ENCODE assay signal across 9 cellular contexts in genomic region chr6:64085126-64085525, GRCh38.
"Had no signal": no experiment of that assay in that cellular context is flagged by ENCODE, and none has a peak within 500 bp of the region (broad histone marks: within the 10 kb centered on the region; RNA-seq: fewer than 3 reads in every experiment).

No MANE protein-coding gene starts in this region.

- H3K27ac ChIP-seq: GM23248, HL-60 had no signal

- DNase-seq: GM23248, GOT3, H7, HFFc6, KBM-7 had no signal

- H3K36me3 Mint-ChIP-seq: IgD-negative memory B cell had no signal

- H3K36me3 ChIP-seq: HAP-1 had no signal

- H3K4me1 Mint-ChIP-seq: IgD-negative memory B cell had no signal

- H3K27me3 Mint-ChIP-seq: IgD-negative memory B cell had no signal

- H3K9ac ChIP-seq: GM23248 had no signal

- H3K4me3 ChIP-seq: GM23248, HAP-1 had no signal

- H3K9me3 ChIP-seq: HAP-1 had no signal

- H3K27ac Mint-ChIP-seq: HFFc6, IgD-negative memory B cell had no signal

- H3K4me1 ChIP-seq: HAP-1 had no signal

- H3K4me3 Mint-ChIP-seq: HFFc6, IgD-negative memory B cell had no signal

- ATAC-seq: HCT116 had no signal
